7 cellular contexts compared by ENCODE assay signal in the genomic region with DNA sequence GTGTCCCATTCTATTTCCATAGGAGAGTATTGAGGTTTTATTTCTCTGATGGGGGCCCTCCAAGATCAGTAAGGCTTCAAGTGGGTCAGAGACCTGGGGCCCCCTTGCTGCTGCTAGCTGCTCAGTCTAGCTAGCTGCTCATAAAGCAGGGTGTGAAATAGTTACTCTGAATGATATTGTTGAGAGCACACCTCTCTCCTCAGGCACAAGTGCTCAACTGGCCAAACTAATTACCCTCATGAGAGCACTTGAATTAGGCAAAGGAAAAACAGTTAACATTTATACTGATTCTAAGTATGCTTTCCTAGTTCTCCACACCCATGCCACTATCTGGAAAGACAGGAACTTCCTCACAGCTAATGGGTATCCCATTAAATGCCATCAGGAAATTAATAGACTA. TPM values are rescaled to one million over a fixed set of nuclear protein-coding genes. Genes with fewer than 3 reads are reported as not detected.
"Had no signal": no experiment of that assay in that cellular context is flagged by ENCODE, and none has a peak within 500 bp of the region (broad histone marks: within the 10 kb centered on the region; RNA-seq: fewer than 3 reads in every experiment).

No MANE protein-coding gene starts in this region.

- DNase-seq: H9, HCEC 1CT, IMR-90 had no signal

- H3K4me3 ChIP-seq: GM23338, K562 had no signal

- ATAC-seq: GM23338, K562 had no signal

RNA-seq across cellular contexts. Expression of a gene that starts 5.4 kb away (rescaled TPM):
- total RNA-seq: GM23338, H1, H9, HT-29, IMR-90 had no signal
- polyA plus RNA-seq: GM23338, H1, IMR-90 had no signal

RNA-seq across cellular contexts. Expression of a gene that starts 45.1 kb away (rescaled TPM):
- total RNA-seq: GM23338, H1, H9, IMR-90 had no signal
- polyA plus RNA-seq: GM23338, H1, IMR-90, K562 had no signal
